Comparison of ENCODE assay signal across 10 cellular contexts in genomic region chrX:44876076-44876475, GRCh38. TPM values are rescaled to one million over a fixed set of nuclear protein-coding genes. Genes with fewer than 3 reads are reported as not detected.
A peak's percentile ranks its signal among the peaks of the same experiment; 100 is the strongest.
DNase-seq lines count a peak whose midpoint lies in the region; ATAC-seq, FAIRE-seq and TF ChIP-seq lines count a peak whose summit lies in the region.
"Had no signal": no experiment of that assay in that cellular context is flagged by ENCODE, and none has a peak within 500 bp of the region (broad histone marks: within the 10 kb centered on the region; RNA-seq: fewer than 3 reads in every experiment).

No MANE protein-coding gene starts in this region.

- H3K9me3 ChIP-seq in SK-N-SH (no peaks in the 10 kb centered on the region), T-helper 17 cell (ENCODE audit: control insufficient read depth, low read length, poor library complexity, severe bottlenecking) (no peaks in the 10 kb centered on the region), small intestine (ENCODE audit: control insufficient read depth, low read depth) (no peaks in the 10 kb centered on the region)

- no peak for TF ChIP-seq RAD21 in SK-N-SH (IDR thresholded peaks at IDR 0.05; ENCODE audit: low read length)

- H3K79me2 ChIP-seq in SK-N-SH (ENCODE audit: insufficient read depth) = peaks cover 92% of the 10 kb centered on the region

- peak overlapping the region; percentile 84 for H3K4me2 ChIP-seq in SK-N-SH

- H3K36me3 ChIP-seq in SK-N-SH (replicated peaks in 1 of 2; ENCODE audit: control insufficient read depth in 1 of 2, insufficient read depth in 2 of 2, low read length in 1 of 2) = peaks cover 3 to 4% of the 10 kb centered on the region in 2 experiments
- no peaks in the 10 kb centered on the region for H3K36me3 ChIP-seq in small intestine (ENCODE audit: control insufficient read depth in 2 of 2, insufficient read depth in 2 of 2, low read length in 2 of 2)

- no peaks in the 10 kb centered on the region for H3K36me3 Mint-ChIP-seq in T-helper 17 cell (ENCODE audit: low read depth)

- no peak for TF ChIP-seq EP300 in SK-N-SH (IDR thresholded peaks at IDR 0.05; ENCODE audit: borderline replicate concordance in 1 of 2, low read depth in 1 of 2, low read length in 1 of 2)

- CTCF ChIA-PET in SK-N-SH (lab: Yijun Ruan, JAX) = interaction anchor here (1.0 kb wide), 2 partner anchors 23 to 194 kb away, joined by 3 to 6 read pairs; no protein-coding TSS in a partner anchor

- POLR2A ChIA-PET in SK-N-SH (lab: Yijun Ruan, JAX) = no interaction called here

- TF ChIP-seq CTCF in SK-N-SH (IDR thresholded peaks at IDR 0.05) (no peak), fibroblast of pulmonary artery (IDR thresholded peaks at IDR 0.05; ENCODE audit: low read length, missing control alignments) (no peak)

- FAIRE-seq in small intestine (lab: Jason Lieb, UNC) (no peak), frontal cortex (lab: Jason Lieb, UNC) (no peak)

- H2AFZ ChIP-seq in SK-N-SH (ENCODE audit: low read depth) = no peak overlapping the region

- DNase-seq in SK-N-SH (no peak), T-helper 17 cell (no peak), fibroblast of pulmonary artery (ENCODE audit: low read depth) (no peak), small intestine (peak; percentile 8), frontal cortex (ENCODE audit: low spot score in 2 of 2) (no peak)
- DNase-seq: NCI-H187 treated with DMSO at 0.1 percent for 48 hours had no signal

- no peak for ATAC-seq in SK-N-SH treated with all-trans-retinoic acid at 6 μM for 48 hours
- no peak for ATAC-seq in T-helper 17 cell
- no peak for ATAC-seq in HG02798 (IDR thresholded peaks at IDR 0.05; ENCODE audit: poor library complexity, unreplicated experiment)
- no peak for ATAC-seq in HG02759 (IDR thresholded peaks at IDR 0.05; ENCODE audit: unreplicated experiment)

- H3F3A ChIP-seq in SK-N-SH (replicated peaks; ENCODE audit: insufficient read depth) = peaks cover 10% of the 10 kb centered on the region

- H3K4me3 ChIP-seq in SK-N-SH (ENCODE audit: low read depth in 2 of 2, low read length in 1 of 2) (peak overlapping the region; percentile 87 to 92; a peak in 3 of 4 replicates), fibroblast of pulmonary artery (replicated peaks; ENCODE audit: low read depth, low read length) (peak overlapping the region; percentile 78), small intestine (ENCODE audit: low read depth in 1 of 2, low read length in 2 of 2) (peak overlapping the region in 1 of 2 donors; percentile 42)

- H3K27ac ChIP-seq in SK-N-SH (ENCODE audit: low read depth in 2 of 2, low read length in 1 of 2) (peak overlapping the region in 1 of 2 experiments; percentile 94; a peak in 1 of 4 replicates), small intestine (ENCODE audit: low read depth in 1 of 2, low read length in 1 of 2) (no peak overlapping the region)

- H3K27me3 Mint-ChIP-seq in T-helper 17 cell = no peaks in the 10 kb centered on the region

- peaks cover 0 to 4% of the 10 kb centered on the region in 2 experiments; a peak in 3 of 4 replicates for H3K4me1 ChIP-seq in SK-N-SH (ENCODE audit: control insufficient read depth in 1 of 2, insufficient read depth in 2 of 2, low read depth in 1 of 2, low read length in 1 of 2)
- H3K4me1 ChIP-seq in small intestine (ENCODE audit: control insufficient read depth in 2 of 2, insufficient read depth in 1 of 2, low read depth in 1 of 2, low read length in 1 of 2) = no peaks in the 10 kb centered on the region

- H3K27me3 ChIP-seq in SK-N-SH (ENCODE audit: insufficient read depth) (no peaks in the 10 kb centered on the region), small intestine (ENCODE audit: control insufficient read depth in 2 of 2, insufficient read depth in 2 of 2, low read length in 2 of 2) (no peaks in the 10 kb centered on the region)

- 78% methylated on average over 4 of the region's 4 CpGs for WGBS in SK-N-SH (ENCODE audit: low lambda C conversion rate)
- 14 to 26% (median 18%) methylated on average over 4 of the region's 4 CpGs for WGBS in small intestine, 3 donors

- peaks cover 36% of the 10 kb centered on the region for H4K20me1 ChIP-seq in SK-N-SH (ENCODE audit: insufficient read depth)

- peak overlapping the region; percentile 29 for H3K27ac Mint-ChIP-seq in T-helper 17 cell

- peak overlapping the region; percentile 96; the same call in 1 of the 2 replicates for H3K9ac ChIP-seq in SK-N-SH

- H3K9me2 ChIP-seq in SK-N-SH = no peaks in the 10 kb centered on the region

- peak overlapping the region; percentile 91 for H3K4me3 Mint-ChIP-seq in T-helper 17 cell

- H3K4me1 Mint-ChIP-seq in T-helper 17 cell = peaks cover 11% of the 10 kb centered on the region

TF ChIP-seq in SK-N-SH, 30 proteins besides CTCF, POLR2A, EP300 and RAD21 (continues in another document):
- TF ChIP-seq SMC3 (IDR thresholded peaks at IDR 0.05; ENCODE audit: low read depth, low read length) = no peak
- TF ChIP-seq MEF2A (IDR thresholded peaks at IDR 0.05; ENCODE audit: borderline replicate concordance, low read depth) = no peak
- TF ChIP-seq ZBTB33 (IDR thresholded peaks at IDR 0.05; ENCODE audit: borderline replicate concordance, low read depth) = no peak
- TF ChIP-seq TAF1 (IDR thresholded peaks at IDR 0.05; ENCODE audit: borderline replicate concordance, low read depth, low read length) = no peak
- no peak for TF ChIP-seq MXI1 (IDR thresholded peaks at IDR 0.05; ENCODE audit: low read depth, low read length)
- TF ChIP-seq NFIC (IDR thresholded peaks at IDR 0.05; ENCODE audit: borderline replicate concordance) = no peak
- no peak for TF ChIP-seq POLR2AphosphoS5 (IDR thresholded peaks at IDR 0.05; ENCODE audit: low read depth, low read length)
- TF ChIP-seq TCF12 (IDR thresholded peaks at IDR 0.05) = no peak
- TF ChIP-seq RXRA (IDR thresholded peaks at IDR 0.05; ENCODE audit: borderline replicate concordance, low read depth) = no peak
- no peak for TF ChIP-seq YY1 (IDR thresholded peaks at IDR 0.05; ENCODE audit: low read depth)

TF ChIP-seq in SK-N-SH treated with all-trans-retinoic acid at 6 μM for 48 hours, 23 proteins besides CTCF, POLR2A, EP300 and RAD21 (continues in another document):
- no peak for TF ChIP-seq OSR1 (CRISPR knock-in tag; IDR thresholded peaks at IDR 0.05)
- no peak for TF ChIP-seq ZNF8 (CRISPR knock-in tag; IDR thresholded peaks at IDR 0.05)
- no peak for TF ChIP-seq ZNF70 (CRISPR knock-in tag; IDR thresholded peaks at IDR 0.05)
- no peak for TF ChIP-seq TCF4 (CRISPR knock-in tag; IDR thresholded peaks at IDR 0.05; ENCODE audit: borderline replicate concordance)
- no peak for TF ChIP-seq ESRRG (CRISPR knock-in tag; IDR thresholded peaks at IDR 0.05)
- TF ChIP-seq ZNF565 (CRISPR knock-in tag; conservative IDR thresholded peaks at IDR 0.05; ENCODE audit: low read depth) = no peak
- TF ChIP-seq PATZ1 (CRISPR knock-in tag; IDR thresholded peaks at IDR 0.05; ENCODE audit: borderline replicate concordance) = no peak
- no peak for TF ChIP-seq POU6F1 (CRISPR knock-in tag; IDR thresholded peaks at IDR 0.05; ENCODE audit: borderline replicate concordance, low read depth)
- no peak for TF ChIP-seq RARB (CRISPR knock-in tag; IDR thresholded peaks at IDR 0.05)
- no peak for TF ChIP-seq PPARA (CRISPR knock-in tag; IDR thresholded peaks at IDR 0.05; ENCODE audit: borderline replicate concordance)
- no peak for TF ChIP-seq ZFP3 (CRISPR knock-in tag; IDR thresholded peaks at IDR 0.05)

RNA-seq across cellular contexts. Expression of gene KDM6A, which starts 3.1 kb away (rescaled TPM):
- 7.4 and 9.3 TPM in 2 replicates for polyA plus RNA-seq in SK-N-SH (2012; rRNA removed)
- polyA plus RNA-seq in SK-N-SH (2012; cell fraction: cytosol; rRNA removed) = 6.4 and 6.6 TPM in 2 replicates
- 9.6 and 37.4 TPM in 2 replicates for polyA plus RNA-seq in SK-N-SH (2012; cell fraction: nucleus; rRNA removed)
- 10 to 100 TPM; 53.9 to 60.7 TPM for total RNA-seq in T-helper 17 cell
- polyA plus RNA-seq in small intestine = 10 to 100 TPM in 2 of 3 donors, 1 to 10 TPM in 1; 9.5 to 16.8 (median 12.1) TPM
- total RNA-seq in frontal cortex = 27.7 TPM

RNA-seq across cellular contexts. Expression of gene DUSP21, which starts 32.3 kb away (rescaled TPM):
- polyA plus RNA-seq in SK-N-SH (2012; rRNA removed) = not detected in 2 replicates
- polyA plus RNA-seq in SK-N-SH (2012; cell fraction: cytosol; rRNA removed) = not detected in 2 replicates
- polyA plus RNA-seq in SK-N-SH (2012; cell fraction: nucleus; rRNA removed) = not detected in 2 replicates
- not detected for total RNA-seq in T-helper 17 cell
- 1 to 10 TPM in 2 of 3 donors, under 1 TPM in 1; 0.22 to 2.2 (median 2.2) TPM for polyA plus RNA-seq in small intestine
- total RNA-seq in frontal cortex = not detected
- total RNA-seq: posterior vena cava had no signal
